ENCODE assay signal across 8 cellular contexts in genomic region chr5:116032094-116032517, GRCh38. TPM values are rescaled to one million over a fixed set of nuclear protein-coding genes. Genes with fewer than 3 reads are reported as not detected.
DNase-seq lines count a peak whose midpoint lies in the region; ATAC-seq, FAIRE-seq and TF ChIP-seq lines count a peak whose summit lies in the region.

Gene ARL14EPL, plus strand, starts transcription at chr5:116032472. Its CDS starts 18,994 bp downstream, at chr5:116051466.

- FAIRE-seq in pancreas (lab: Jason Lieb, UNC) = no peak

- TF ChIP-seq CTCF in AG04449 (IDR thresholded peaks at IDR 0.05; ENCODE audit: insufficient read depth, low read length, missing control alignments) (peak; percentile 10), OCI-LY3 (IDR thresholded peaks at IDR 0.05; ENCODE audit: low read depth, low read length) (peak; percentile 54), pancreas (IDR thresholded peaks at IDR 0.05) (peak in 1 of 4 donors; percentile 13), sigmoid colon (IDR thresholded peaks at IDR 0.05) (no peak)

- H3K4me3 ChIP-seq in AG04449 (ENCODE audit: low read depth, low read length) = no peak within 1 kb of the TSS
- peak within 1 kb of the TSS; percentile 44 for H3K4me3 ChIP-seq in OCI-LY3 (ENCODE audit: low read length)
- H3K4me3 ChIP-seq in pancreas = no peak within 1 kb of the TSS
- no peak within 1 kb of the TSS for H3K4me3 ChIP-seq in sigmoid colon

- TF ChIP-seq EP300 in sigmoid colon (IDR thresholded peaks at IDR 0.05) = no peak

- no peak for TF ChIP-seq POLR2A in sigmoid colon (IDR thresholded peaks at IDR 0.05)

- H3K36me3 ChIP-seq in OCI-LY3 (replicated peaks; ENCODE audit: low read depth, low read length) = no peaks in the 10 kb centered on the region
- H3K36me3 ChIP-seq in pancreas = no peaks in the 10 kb centered on the region
- H3K36me3 ChIP-seq in sigmoid colon = no peaks in the 10 kb centered on the region

- H3K27me3 ChIP-seq in OCI-LY3 (ENCODE audit: low read depth, low read length) = peaks cover 7% of the 10 kb centered on the region
- no peaks in the 10 kb centered on the region for H3K27me3 ChIP-seq in pancreas
- H3K27me3 ChIP-seq in sigmoid colon = no peaks in the 10 kb centered on the region

- H3K9ac ChIP-seq in OCI-LY3 (ENCODE audit: low read length) = no peak within 1 kb of the TSS

- H3K4me1 ChIP-seq in OCI-LY3 (ENCODE audit: low read length) (peaks cover 27% of the 10 kb centered on the region), pancreas (no peaks in the 10 kb centered on the region), sigmoid colon (no peaks in the 10 kb centered on the region)

- intact Hi-C loops in pancreas (cut with DNase I) = no loop called here
- intact Hi-C loops in sigmoid colon (cut with DNase I) = no loop called here
- intact Hi-C loops in left colon (cut with DNase I, micrococcal nuclease) = no loop called here

- no peak within 1 kb of the TSS for H3K27ac ChIP-seq in OCI-LY3 (ENCODE audit: low read length)
- H3K27ac ChIP-seq in pancreas = no peak within 1 kb of the TSS
- H3K27ac ChIP-seq in sigmoid colon = no peak within 1 kb of the TSS

- H3K9me3 ChIP-seq in OCI-LY3 (ENCODE audit: insufficient read depth, low read length) = no peaks in the 10 kb centered on the region
- H3K9me3 ChIP-seq in pancreas = no peaks in the 10 kb centered on the region
- no peaks in the 10 kb centered on the region for H3K9me3 ChIP-seq in sigmoid colon

- DNase-seq in AG04449 (ENCODE audit: low read depth, low spot score) (peak; percentile 1), pancreas (peak in 1 of 6 donors; percentile 32), sigmoid colon (no peak), left colon (no peak)

- WGBS in pancreas, 2 donors = 35 to 60% methylated on average over 9 of the region's 9 CpGs
- 62 to 63% methylated on average over 9 of the region's 9 CpGs for WGBS in sigmoid colon, 2 donors

- H2AFZ ChIP-seq in OCI-LY3 (ENCODE audit: low read depth, low read length) = no peak within 1 kb of the TSS

- POLR2A ChIA-PET in AG04449 (lab: Yijun Ruan, JAX) = no interaction called here

- no peaks in the 10 kb centered on the region for H3K79me2 ChIP-seq in OCI-LY3 (ENCODE audit: low read length)

- CTCF ChIA-PET in AG04449 (lab: Yijun Ruan, JAX) = interaction anchor here (0.6 to 1.5 kb wide), 4 partner anchors 72 to 198 kb away, joined by 3 to 5 read pairs (median 3); no protein-coding TSS in a partner anchor

- ATAC-seq in GM18508 (IDR thresholded peaks at IDR 0.05; ENCODE audit: insufficient read depth, unreplicated experiment) (peak; percentile 47), HG02981 (IDR thresholded peaks at IDR 0.05; ENCODE audit: unreplicated experiment) (peak; percentile 75), esophagus mucosa (peak; percentile 55), pancreas (peak; percentile 63 to 85 (median 78)), left colon (no peak)

- H4K20me1 ChIP-seq in OCI-LY3 (ENCODE audit: insufficient read depth, low read length) = no peaks in the 10 kb centered on the region

- H3K4me2 ChIP-seq in OCI-LY3 (ENCODE audit: low read length) = peak within 1 kb of the TSS; percentile 56

RNA-seq across cellular contexts. Expression of gene ARL14EPL, which starts in this region (rescaled TPM):
- not detected for total RNA-seq in esophagus mucosa
- not detected for total RNA-seq in pancreas
- not detected for polyA plus RNA-seq in pancreas
- total RNA-seq in sigmoid colon = not detected
- polyA plus RNA-seq in sigmoid colon = under 1 TPM in 1 of 3 donors, not detected in 2; 0.04 TPM
- not detected for total RNA-seq in left colon

Comparison
In these comparisons a context has a peak if more than half of its experiments do, and no peak if none do; other contexts are left out.
1. Peak in ATAC-seq in esophagus mucosa; RNA of the gene not detected or under 1 TPM.
2. Peak in ATAC-seq in pancreas; RNA of the gene not detected or under 1 TPM.
3. CTCF ChIP-seq: peak in AG04449 (single experiment) and OCI-LY3 (single experiment); none in sigmoid colon (0 of 4).